15 cellular contexts compared by ENCODE assay signal in the genomic region with DNA sequence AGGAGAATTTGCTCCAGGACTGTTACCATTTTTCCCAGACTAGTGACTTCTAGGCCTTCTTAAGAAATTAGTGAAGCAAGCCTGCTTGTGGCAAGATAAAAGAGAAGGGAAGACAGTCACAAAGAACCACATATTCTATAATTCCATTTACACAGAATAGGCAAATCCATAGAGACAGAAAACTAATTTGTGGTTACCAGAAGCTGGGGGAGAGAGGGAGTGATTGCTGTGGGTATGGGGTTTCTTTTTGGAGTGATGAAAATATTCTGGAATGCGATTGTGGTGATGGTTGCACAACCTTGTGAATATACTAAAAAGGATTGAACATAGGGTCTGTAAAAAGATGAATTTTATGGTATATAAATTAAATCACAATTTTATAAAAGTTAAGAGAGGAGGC.
A peak's percentile ranks its signal among the peaks of the same experiment; 100 is the strongest.
DNase-seq lines count a peak whose midpoint lies in the region; ATAC-seq and TF ChIP-seq lines count a peak whose summit lies in the region.
"Had no signal": no experiment of that assay in that cellular context is flagged by ENCODE, and none has a peak within 500 bp of the region (broad histone marks: within the 10 kb centered on the region; RNA-seq: fewer than 3 reads in every experiment).

No MANE protein-coding gene starts in this region.

- no peak overlapping the region for H3K9ac ChIP-seq in adipocyte (ENCODE audit: low read length)

- TF ChIP-seq CTCF in fibroblast of mammary gland (conservative IDR thresholded peaks at IDR 0.05; ENCODE audit: control insufficient read depth, insufficient read depth, low read depth, low read length): no peak

- DNase-seq in GM03348 (ENCODE audit: low spot score) (peak; percentile 32), adipocyte (ENCODE audit: low read depth) (peak; percentile 58), fibroblast of mammary gland (ENCODE audit: low read depth) (peak; percentile 50), skeletal muscle cell (ENCODE audit: low read depth) (peak; percentile 27), NOMO-1 (lab: John Stamatoyannopoulos, UW; ENCODE audit: unreplicated experiment in 2 of 2) (no peak), ecto neural progenitor cell (ENCODE audit: low spot score) (no peak)
- DNase-seq: CD4-positive, CD25-positive, alpha-beta regulatory T cell; H7; NCI-H1417; NCI-H1930; NCI-H2171; NCI-H510A treated with DMSO at 0.1 percent for 48 hours; SIG-M5 had no signal

- no peaks in the 10 kb centered on the region for H3K4me1 ChIP-seq in adipocyte (ENCODE audit: control insufficient read depth, insufficient read depth, low read length)

- H3K36me3 ChIP-seq in adipocyte (ENCODE audit: control insufficient read depth, insufficient read depth, low read length, severe bottlenecking): no peaks in the 10 kb centered on the region

- no peak for ATAC-seq in GM19463 (IDR thresholded peaks at IDR 0.05; ENCODE audit: unreplicated experiment)
- ATAC-seq: HepG2 had no signal

- H3K4me3 ChIP-seq in adipocyte (ENCODE audit: low read length) (no peak overlapping the region), fibroblast of mammary gland (ENCODE audit: control insufficient read depth, low read depth, low read length) (no peak overlapping the region), skeletal muscle cell (ENCODE audit: low read depth, low read length) (no peak overlapping the region)

- H3K27me3 ChIP-seq in adipocyte (replicated peaks; ENCODE audit: control insufficient read depth, insufficient read depth, low read length): peaks cover 32% of the 10 kb centered on the region

- no peaks in the 10 kb centered on the region for H3K9me3 ChIP-seq in adipocyte (ENCODE audit: control insufficient read depth, low read length)

Comparison
In these comparisons a context has a peak if more than half of its experiments do, and no peak if none do; other contexts are left out.
1. DNase-seq: peak in GM03348 (single experiment), adipocyte (single experiment), fibroblast of mammary gland (single experiment) and skeletal muscle cell (single experiment); none in NOMO-1 (0 of 2) and ecto neural progenitor cell (single experiment).